In genomic region chr12:26130728-26131127, GRCh38 we compare ENCODE assay signal across 19 cellular contexts. TPM values are rescaled to one million over a fixed set of nuclear protein-coding genes. Genes with fewer than 3 reads are reported as not detected.
A peak's percentile ranks its signal among the peaks of the same experiment; 100 is the strongest.
DNase-seq lines count a peak whose midpoint lies in the region; ATAC-seq and TF ChIP-seq lines count a peak whose summit lies in the region.
"Had no signal": no experiment of that assay in that cellular context is flagged by ENCODE, and none has a peak within 500 bp of the region (broad histone marks: within the 10 kb centered on the region; RNA-seq: fewer than 3 reads in every experiment).

No MANE protein-coding gene starts in this region.

- intact Hi-C loops in CD14-positive monocyte (cut with micrococcal nuclease), result no loop called here

- peaks cover 0 to 11% (median 0%) of the 10 kb centered on the region in 7 donors for H3K9me3 Mint-ChIP-seq in CD14-positive monocyte
- H3K9me3 Mint-ChIP-seq in activated T-cell treated with anti-CD3 and anti-CD28 coated beads, Interleukin-2, amount 50 U/mL, for 24 hours, result no peaks in the 10 kb centered on the region
- H3K9me3 Mint-ChIP-seq: activated CD4-positive, alpha-beta T cell treated with anti-CD3 and anti-CD28 coated beads, Interleukin-2, amount 10 ng/mL, durations not matched to agents 24 days and 14 days; stimulated activated naive CD8-positive, alpha-beta T cell treated with anti-CD3 and anti-CD28 coated beads, Interleukin-15, amount 100 ng/mL, for 72 hours had no signal

- ATAC-seq in GM18909 (IDR thresholded peaks at IDR 0.05; ENCODE audit: poor library complexity, unreplicated experiment) (peak; percentile 61), HG02798 (IDR thresholded peaks at IDR 0.05; ENCODE audit: poor library complexity, unreplicated experiment) (no peak)
- ATAC-seq: HepG2; left ventricle myocardium superior; PC-3; stimulated activated naive CD8-positive, alpha-beta T cell treated with anti-CD3 and anti-CD28 coated beads, Interleukin-15, amount 100 ng/mL, for 72 hours; upper lobe of right lung had no signal

- peaks cover 37 to 39% (median 38%) of the 10 kb centered on the region in 3 donors for H3K27me3 Mint-ChIP-seq in CD14-positive monocyte (ENCODE audit: low read depth in 3 of 3)
- H3K27me3 Mint-ChIP-seq in activated T-cell treated with anti-CD3 and anti-CD28 coated beads, Interleukin-2, amount 50 U/mL, for 24 hours, result peaks cover 87% of the 10 kb centered on the region

- H3K27ac Mint-ChIP-seq in CD14-positive monocyte, result no peak overlapping the region
- H3K27ac Mint-ChIP-seq in activated T-cell treated with anti-CD3 and anti-CD28 coated beads, Interleukin-2, amount 50 U/mL, for 24 hours, result no peak overlapping the region
- H3K27ac Mint-ChIP-seq: activated CD4-positive, alpha-beta T cell treated with anti-CD3 and anti-CD28 coated beads, Interleukin-2, amount 10 ng/mL, durations not matched to agents 24 days and 14 days; stimulated activated naive CD8-positive, alpha-beta T cell treated with anti-CD3 and anti-CD28 coated beads, Interleukin-15, amount 100 ng/mL, for 72 hours had no signal

- H3K4me1 Mint-ChIP-seq in CD14-positive monocyte, result peaks cover 27% of the 10 kb centered on the region
- H3K4me1 Mint-ChIP-seq in activated T-cell treated with anti-CD3 and anti-CD28 coated beads, Interleukin-2, amount 50 U/mL, for 24 hours (ENCODE audit: low read depth), result peaks cover 8% of the 10 kb centered on the region

- TF ChIP-seq CTCF in CD14-positive monocyte (IDR thresholded peaks at IDR 0.05), result no peak

- H3K4me3 Mint-ChIP-seq in CD14-positive monocyte, result peak overlapping the region; percentile 14 to 27
- no peak overlapping the region for H3K4me3 Mint-ChIP-seq in activated T-cell treated with anti-CD3 and anti-CD28 coated beads, Interleukin-2, amount 50 U/mL, for 24 hours
- H3K4me3 Mint-ChIP-seq: activated CD4-positive, alpha-beta T cell treated with anti-CD3 and anti-CD28 coated beads, Interleukin-2, amount 10 ng/mL, durations not matched to agents 24 days and 14 days; stimulated activated naive CD8-positive, alpha-beta T cell treated with anti-CD3 and anti-CD28 coated beads, Interleukin-15, amount 100 ng/mL, for 72 hours had no signal

- DNase-seq in CD14-positive monocyte (ENCODE audit: low spot score) (no peak), NAMALWA (ENCODE audit: low spot score) (peak; percentile 55), germinal center (ENCODE audit: low spot score) (peak; percentile 66), AG20443 (ENCODE audit: low spot score) (no peak), NCI-H526 (lab: John Stamatoyannopoulos, UW) (no peak)
- no peak for DNase-seq in activated T-cell treated with anti-CD3 and anti-CD28 coated beads, Interleukin-2, amount 50 U/mL, for 24 hours
- DNase-seq: activated CD4-positive, alpha-beta T cell treated with anti-CD3 and anti-CD28 coated beads, Interleukin-2, amount 10 ng/mL, durations not matched to agents 24 days and 14 days; DND-41; left ventricle myocardium superior; NCI-H1092; NCI-H2081 treated with DMSO at 0.1 percent for 48 hours; NCI-H510A treated with DMSO at 0.1 percent for 48 hours; PC-3; stimulated activated naive CD8-positive, alpha-beta T cell treated with anti-CD3 and anti-CD28 coated beads, Interleukin-15, amount 100 ng/mL, for 72 hours; T1000; upper lobe of right lung had no signal

- H3K36me3 Mint-ChIP-seq in CD14-positive monocyte, result peaks cover 3 to 8% of the 10 kb centered on the region in 2 donors
- H3K36me3 Mint-ChIP-seq in activated T-cell treated with anti-CD3 and anti-CD28 coated beads, Interleukin-2, amount 50 U/mL, for 24 hours (ENCODE audit: low read depth), result no peaks in the 10 kb centered on the region

RNA-seq across cellular contexts. Expression of gene BHLHE41, which starts 5.9 kb away (rescaled TPM):
- polyA plus RNA-seq in CD14-positive monocyte, result not detected

Comparison
In these comparisons a context has a peak if more than half of its experiments do, and no peak if none do; other contexts are left out.
1. DNase-seq: peak in NAMALWA (single experiment) and germinal center (single experiment); none in CD14-positive monocyte (single experiment), AG20443 (single experiment), activated T-cell treated with anti-CD3 and anti-CD28 coated beads, Interleukin-2, amount 50 U/mL, for 24 hours (single experiment) and NCI-H526 (0 of 2).